Comparison of ENCODE assay signal across 8 cellular contexts in the genomic region with DNA sequence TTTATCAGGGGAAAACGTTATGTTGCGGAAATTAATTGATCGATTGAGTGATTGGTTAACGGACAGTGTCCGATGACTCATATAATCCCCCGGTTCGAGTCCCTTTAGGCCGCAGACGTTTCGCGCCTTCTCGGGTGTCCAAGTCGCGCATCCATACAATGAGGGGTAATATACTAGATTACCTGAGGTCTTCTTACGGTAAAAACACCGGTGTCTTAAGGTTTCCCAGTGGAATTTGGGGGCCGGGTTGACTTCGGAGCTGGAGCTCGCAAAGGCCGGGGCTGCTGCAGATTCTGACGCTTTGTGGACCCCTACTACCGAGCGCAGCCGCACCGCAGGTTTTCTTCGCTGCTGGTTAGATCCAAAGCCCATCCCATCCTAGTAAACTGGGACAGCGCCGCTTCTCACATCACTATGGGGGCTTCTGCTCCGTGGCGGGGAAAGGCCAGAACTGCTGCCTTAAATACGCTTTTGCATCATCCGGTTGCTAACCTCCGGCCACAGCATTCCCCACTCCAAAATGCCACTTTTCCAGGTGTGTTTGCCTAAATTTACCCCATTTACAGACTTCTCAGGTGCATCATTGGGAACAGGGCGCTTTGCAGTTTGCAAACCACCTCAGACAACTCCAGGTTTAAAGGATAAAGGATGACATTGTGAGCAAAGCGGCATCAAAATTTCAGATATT. TPM values are rescaled to one million over a fixed set of nuclear protein-coding genes. Genes with fewer than 3 reads are reported as not detected.
DNase-seq lines count a peak whose midpoint lies in the region; ATAC-seq, FAIRE-seq and TF ChIP-seq lines count a peak whose summit lies in the region.

No MANE protein-coding gene starts in this region.

- H3K4me3 Mint-ChIP-seq in stimulated activated naive CD8-positive, alpha-beta T cell treated with anti-CD3 and anti-CD28 coated beads, Interleukin-15, amount 100 ng/mL, for 72 hours, result peak overlapping the region; percentile 82

- peak overlapping the region; percentile 78 for H3K4me3 ChIP-seq in Karpas-422 (ENCODE audit: low read length)
- H3K4me3 ChIP-seq in SK-N-SH (ENCODE audit: low read depth in 2 of 2, low read length in 1 of 2), result peak overlapping the region; percentile 86 to 90
- H3K4me3 ChIP-seq in bronchial epithelial cell (ENCODE audit: low read depth, low read length), result peak overlapping the region; percentile 27

- H3K27me3 ChIP-seq in Karpas-422 (ENCODE audit: low read length) (no peaks in the 10 kb centered on the region), SK-N-SH (ENCODE audit: insufficient read depth) (no peaks in the 10 kb centered on the region), bronchial epithelial cell (ENCODE audit: control insufficient read depth, insufficient read depth, low read length) (no peaks in the 10 kb centered on the region)

- TF ChIP-seq CTCF in SK-N-SH (IDR thresholded peaks at IDR 0.05) (peak; percentile 27), bronchial epithelial cell (IDR thresholded peaks at IDR 0.05; ENCODE audit: insufficient read depth, low read length, severe bottlenecking) (no peak)

- no peaks in the 10 kb centered on the region for H3K9me2 ChIP-seq in Karpas-422 (replicated peaks; ENCODE audit: insufficient read depth, low read length)
- no peaks in the 10 kb centered on the region for H3K9me2 ChIP-seq in SK-N-SH

- H4K20me1 ChIP-seq in Karpas-422 (ENCODE audit: insufficient read depth, low read depth, low read length), result 0 out of 2 replicates have a peak, but pooled peaks cover 5% of the 10 kb centered on the region
- H4K20me1 ChIP-seq in SK-N-SH (ENCODE audit: insufficient read depth), result peaks cover 28% of the 10 kb centered on the region

- no peaks in the 10 kb centered on the region for H3K9me3 Mint-ChIP-seq in stimulated activated naive CD8-positive, alpha-beta T cell treated with anti-CD3 and anti-CD28 coated beads, Interleukin-15, amount 100 ng/mL, for 72 hours

- POLR2A ChIA-PET in SK-N-SH (lab: Yijun Ruan, JAX), result interaction anchor here (1.2 kb wide), 1 partner anchor 20 kb away, joined by 4 read pairs; no protein-coding TSS in a partner anchor

- H3K79me2 ChIP-seq in Karpas-422 (ENCODE audit: low read length), result peaks cover 41% of the 10 kb centered on the region
- peaks cover 41% of the 10 kb centered on the region for H3K79me2 ChIP-seq in SK-N-SH (ENCODE audit: insufficient read depth)

- no peaks in the 10 kb centered on the region for H3K27me3 Mint-ChIP-seq in stimulated activated naive CD8-positive, alpha-beta T cell treated with anti-CD3 and anti-CD28 coated beads, Interleukin-15, amount 100 ng/mL, for 72 hours

- CTCF ChIA-PET in SK-N-SH (lab: Yijun Ruan, JAX), result interaction anchor here (1.0 to 2.8 kb wide), 3 partner anchors 28 to 74 kb away, joined by 3 to 11 read pairs (median 9); no protein-coding TSS in a partner anchor

- H3K9ac ChIP-seq in Karpas-422 (ENCODE audit: low read length) (peak overlapping the region; percentile 74), SK-N-SH (peak overlapping the region; percentile 60; the same call in 1 of the 2 replicates)

- FAIRE-seq in bronchial epithelial cell (lab: Jason Lieb, UNC), result no peak

- DNase-seq in NK-92 treated with Interleukin-12 subunit alpha and Interleukin-12 subunit beta, amount 100 ng/mL, for 24 hours (lab: John Stamatoyannopoulos, UW), result peak; percentile 35
- DNase-seq in NK-92 (lab: John Stamatoyannopoulos, UW; ENCODE audit: unreplicated experiment) (no peak), Karpas-422 (peak; percentile 74), SK-N-SH (peak; percentile 64), bronchial epithelial cell (ENCODE audit: low read depth) (no peak), left kidney (ENCODE audit: low read depth, low spot score) (peak; percentile 82)
- peak; percentile 47 to 50 for DNase-seq in stimulated activated naive CD8-positive, alpha-beta T cell treated with anti-CD3 and anti-CD28 coated beads, Interleukin-15, amount 100 ng/mL, for 72 hours

- H3K4me1 ChIP-seq in Karpas-422 (ENCODE audit: low read length) (peaks cover 29% of the 10 kb centered on the region), SK-N-SH (ENCODE audit: control insufficient read depth in 1 of 2, insufficient read depth in 2 of 2, low read depth in 1 of 2, low read length in 1 of 2) (peaks cover 4 to 6% of the 10 kb centered on the region in 2 experiments; a peak in 2 of 4 replicates)

- no peak for TF ChIP-seq EP300 in SK-N-SH (IDR thresholded peaks at IDR 0.05; ENCODE audit: borderline replicate concordance in 1 of 2, low read depth in 1 of 2, low read length in 1 of 2)

- peaks cover 19% of the 10 kb centered on the region for H3K36me3 ChIP-seq in Karpas-422 (ENCODE audit: insufficient read depth, low read length)
- H3K36me3 ChIP-seq in SK-N-SH (replicated peaks in 1 of 2; ENCODE audit: control insufficient read depth in 1 of 2, insufficient read depth in 2 of 2, low read length in 1 of 2), result peaks cover 7 to 19% of the 10 kb centered on the region in 2 experiments
- H3K36me3 ChIP-seq in bronchial epithelial cell (ENCODE audit: control insufficient read depth, insufficient read depth, low read length), result no peaks in the 10 kb centered on the region

- H3K4me2 ChIP-seq in Karpas-422 (ENCODE audit: low read depth, low read length, poor library complexity, severe bottlenecking) (peak overlapping the region; percentile 79), SK-N-SH (peak overlapping the region; percentile 94)

- ATAC-seq in stimulated activated naive CD8-positive, alpha-beta T cell treated with anti-CD3 and anti-CD28 coated beads, Interleukin-15, amount 100 ng/mL, for 72 hours, result no peak
- ATAC-seq in GM18505 (IDR thresholded peaks at IDR 0.05; ENCODE audit: unreplicated experiment), result no peak

- H3K9me3 ChIP-seq in Karpas-422 (ENCODE audit: low read length) (no peaks in the 10 kb centered on the region), SK-N-SH (no peaks in the 10 kb centered on the region)

- H3F3A ChIP-seq in SK-N-SH (replicated peaks; ENCODE audit: insufficient read depth), result peaks cover 24% of the 10 kb centered on the region

- H3K27ac Mint-ChIP-seq in stimulated activated naive CD8-positive, alpha-beta T cell treated with anti-CD3 and anti-CD28 coated beads, Interleukin-15, amount 100 ng/mL, for 72 hours, result peak overlapping the region; percentile 91 to 100

- H2AFZ ChIP-seq in Karpas-422 (ENCODE audit: low read length), result peak overlapping the region; percentile 72
- H2AFZ ChIP-seq in SK-N-SH (ENCODE audit: low read depth), result peak overlapping the region; percentile 87

- under 1% methylated on average over 22 of the region's 35 CpGs for WGBS in SK-N-SH (ENCODE audit: low lambda C conversion rate)

- no peak for TF ChIP-seq RAD21 in SK-N-SH (IDR thresholded peaks at IDR 0.05; ENCODE audit: low read length)

- peaks cover 46% of the 10 kb centered on the region for H3K4me1 Mint-ChIP-seq in stimulated activated naive CD8-positive, alpha-beta T cell treated with anti-CD3 and anti-CD28 coated beads, Interleukin-15, amount 100 ng/mL, for 72 hours

- H3K27ac ChIP-seq in Karpas-422 (ENCODE audit: low read length) (peak overlapping the region; percentile 66), SK-N-SH (ENCODE audit: low read depth in 2 of 2, low read length in 1 of 2) (peak overlapping the region; percentile 83 to 90)

- no peak for TF ChIP-seq POLR2A in GM18505 (IDR thresholded peaks at IDR 0.05; ENCODE audit: borderline replicate concordance, extremely low read depth, insufficient read depth, insufficient read length)

TF ChIP-seq in SK-N-SH, 30 proteins besides CTCF, POLR2A, EP300 and RAD21:
- TF ChIP-seq RXRA (IDR thresholded peaks at IDR 0.05; ENCODE audit: borderline replicate concordance, low read depth) (no peak), FOSL2 (IDR thresholded peaks at IDR 0.05; ENCODE audit: borderline replicate concordance, low read depth) (peak; percentile 20; the same call in 1 of the 2 replicates), NRF1 (IDR thresholded peaks at IDR 0.05; ENCODE audit: low read depth, low read length) (peak; percentile 35; the same call in 1 of the 2 replicates), FOXM1 (IDR thresholded peaks at IDR 0.05; ENCODE audit: low read depth) (0 out of 2 replicates have a peak, but pooled peaks have one; percentile 10)
TF ChIP-seq in SK-N-SH: peak in this region for 3.

RNA-seq across cellular contexts. Expression of a gene that starts 0.9 kb away (rescaled TPM):
- 41.9 and 61.8 TPM in 2 replicates for total RNA-seq in Karpas-422 (2014; rRNA removed; shearing (Covaris generic); ENCODE audit: low replicate concordance)
- polyA plus RNA-seq in SK-N-SH (2012; rRNA removed), result 11.2 and 16.7 TPM in 2 replicates
- polyA plus RNA-seq in SK-N-SH (2012; cell fraction: cytosol; rRNA removed), result 15.4 and 16.4 TPM in 2 replicates
- polyA plus RNA-seq in SK-N-SH (2012; cell fraction: nucleus; rRNA removed), result 13.7 and 35.1 TPM in 2 replicates
- total RNA-seq in bronchial epithelial cell, result 26.6 and 30.6 TPM in 2 replicates

Comparison
In these comparisons a context has a peak if more than half of its experiments do, and no peak if none do; other contexts are left out.
1. DNase-seq: peak in NK-92 treated with Interleukin-12 subunit alpha and Interleukin-12 subunit beta, amount 100 ng/mL, for 24 hours (single experiment), Karpas-422 (single experiment), SK-N-SH (single experiment), left kidney (single experiment) and stimulated activated naive CD8-positive, alpha-beta T cell treated with anti-CD3 and anti-CD28 coated beads, Interleukin-15, amount 100 ng/mL, for 72 hours (2 of 2); none in NK-92 (single experiment) and bronchial epithelial cell (single experiment).
2. H3K4me3 ChIP-seq: peak in every context shown above with its lines; median percentile 88 in SK-N-SH; 78 in Karpas-422; 27 in bronchial epithelial cell.